22 cellular contexts compared by ENCODE assay signal in the genomic region with DNA sequence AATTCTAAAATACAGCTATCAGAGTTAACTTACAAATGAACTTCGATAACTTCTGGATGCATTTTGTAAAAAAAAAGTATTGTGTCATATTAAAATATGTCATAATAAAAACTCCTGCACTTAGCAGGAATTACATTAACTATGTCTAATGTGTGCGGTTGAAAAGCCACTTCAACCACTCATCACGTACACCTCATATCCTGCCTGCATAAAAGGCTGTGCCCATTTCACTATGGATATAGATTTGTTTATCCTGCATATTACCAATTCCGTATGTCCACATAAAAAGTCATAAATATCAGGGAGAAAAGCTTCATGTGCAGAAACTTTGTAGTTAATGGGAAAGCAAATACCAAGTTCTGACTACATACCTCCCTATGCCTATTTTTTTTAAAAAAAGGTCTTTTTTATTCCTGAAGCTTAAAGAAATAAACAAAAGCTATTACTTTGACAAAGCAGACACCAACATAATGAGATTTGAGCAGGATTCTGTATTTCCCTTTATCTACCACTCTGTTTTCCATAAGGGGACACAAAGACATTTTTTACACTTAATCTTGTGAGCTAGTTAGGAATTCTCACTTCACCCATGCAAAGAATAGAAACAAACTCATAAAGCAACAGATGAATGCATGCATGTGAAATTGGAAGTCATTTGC.
DNase-seq lines count a peak whose midpoint lies in the region; ATAC-seq and TF ChIP-seq lines count a peak whose summit lies in the region.
"Had no signal": no experiment of that assay in that cellular context is flagged by ENCODE, and none has a peak within 500 bp of the region (broad histone marks: within the 10 kb centered on the region; RNA-seq: fewer than 3 reads in every experiment).

No MANE protein-coding gene starts in this region.

- no peaks in the 10 kb centered on the region for H3K79me1 ChIP-seq in IMR-90 (ENCODE audit: low read depth in 1 of 2, low read length in 2 of 2)

- no peak overlapping the region for H3K18ac ChIP-seq in IMR-90 (ENCODE audit: low read depth, low read length)

- TF ChIP-seq RAD21 in IMR-90 (IDR thresholded peaks at IDR 0.05; ENCODE audit: low read length), result no peak

- H3K4me2 ChIP-seq in IMR-90 (ENCODE audit: low read depth, low read length), result no peak overlapping the region
- H3K4me2 ChIP-seq: BLaER1 treated with 17β-estradiol and CSF1 and Interleukin-3, amounts not matched to agents 10 nM and 100 nM had no signal

- no peak overlapping the region for H3K27ac ChIP-seq in IMR-90 (ENCODE audit: insufficient read depth, low read length)
- H3K27ac ChIP-seq: BLaER1 treated with 17β-estradiol and CSF1 and Interleukin-3, amounts not matched to agents 10 nM and 100 nM had no signal

- H4K91ac ChIP-seq in IMR-90 (ENCODE audit: insufficient read depth, low read depth, low read length), result no peak overlapping the region

- H3K4me3 ChIP-seq in IMR-90 (ENCODE audit: insufficient read depth, low read depth, low read length), result no peak overlapping the region
- H3K4me3 ChIP-seq: BLaER1 treated with 17β-estradiol and CSF1 and Interleukin-3, amounts not matched to agents 10 nM and 100 nM had no signal

- dilution Hi-C loops in IMR-90 (cut with HindIII; ENCODE audit: low sequenced_read_pairs, unreplicated experiment), result no loop called here

- no peaks in the 10 kb centered on the region; the same call in 1 of the 2 replicates for H3K4me1 ChIP-seq in IMR-90 (ENCODE audit: control insufficient read depth, insufficient read depth, low read length)

- no peak overlapping the region for H3K9ac ChIP-seq in IMR-90 (ENCODE audit: low read depth, low read length)
- H3K9ac ChIP-seq: BLaER1 treated with 17β-estradiol and CSF1 and Interleukin-3, amounts not matched to agents 10 nM and 100 nM had no signal

- no CpG with 5 or more reads among the region's 4 CpGs for WGBS in IMR-90 (ENCODE audit: extremely low coverage in 2 of 2, insufficient read length in 1 of 2), 2 experiments

- no peak overlapping the region for H4K5ac ChIP-seq in IMR-90 (ENCODE audit: low read depth, low read length)

- DNase-seq in NCI-H1436 (lab: John Stamatoyannopoulos, UW) (peak; percentile 20), NCI-H1436 treated with DMSO at 0.1 percent for 48 hours (lab: John Stamatoyannopoulos, UW) (no peak), IMR-90 (peak; percentile 19), NCI-H748 treated with DMSO at 0.1 percent for 48 hours (lab: John Stamatoyannopoulos, UW) (peak; percentile 43), T1000 (lab: John Stamatoyannopoulos, UW) (no peak), middle frontal gyrus (ENCODE audit: extremely low spot score, low spot score) (no peak)
- DNase-seq in activated CD8-positive, alpha-beta T cell treated with anti-CD3 and anti-CD28 coated beads, Interleukin-2, amount 10 ng/mL, durations not matched to agents 7 days and 5 days, result no peak
- DNase-seq: 8988T; CD8-positive, alpha-beta T cell; EL; HFFc6; KG1; NCI-H1092; NCI-H146; NCI-H2081; NCI-H446 treated with DMSO at 0.1 percent for 48 hours; NCI-H774; OCI-M1; Right ventricle myocardium superior had no signal

- H2BK120ac ChIP-seq in IMR-90 (ENCODE audit: low read depth, low read length), result no peak overlapping the region

- no peak overlapping the region for H3K23ac ChIP-seq in IMR-90 (ENCODE audit: low read depth, low read length)

- CTCF ChIA-PET in IMR-90 (lab: Yijun Ruan, JAX), result interaction anchor here (1.0 to 1.4 kb wide), 2 partner anchors 339 to 509 kb away, joined by 3 to 6 read pairs; no protein-coding TSS in a partner anchor
- CTCF ChIA-PET in activated CD8-positive, alpha-beta T cell treated with anti-CD3 and anti-CD28 coated beads, Interleukin-2, amount 10 ng/mL, durations not matched to agents 7 days and 5 days (lab: Charles Lee), result no interaction called here

- no peak overlapping the region for H3K4me3 Mint-ChIP-seq in activated CD8-positive, alpha-beta T cell treated with anti-CD3 and anti-CD28 coated beads, Interleukin-2, amount 10 ng/mL, durations not matched to agents 7 days and 5 days
- H3K4me3 Mint-ChIP-seq: CD8-positive, alpha-beta T cell; HFFc6 had no signal

- H3K27me3 ChIP-seq in IMR-90 (ENCODE audit: control insufficient read depth, insufficient read depth, low read length), result no peaks in the 10 kb centered on the region
- H3K27me3 ChIP-seq: BLaER1 treated with 17β-estradiol and CSF1 and Interleukin-3, amounts not matched to agents 10 nM and 100 nM had no signal

- H3K56ac ChIP-seq in IMR-90 (ENCODE audit: extremely low read depth, insufficient read depth, low read length), result no peak overlapping the region

- no peak overlapping the region for H2BK5ac ChIP-seq in IMR-90 (ENCODE audit: low read depth, low read length, poor library complexity, severe bottlenecking)

- no peak overlapping the region for H2AFZ ChIP-seq in IMR-90 (replicated peaks; ENCODE audit: low read length, poor library complexity)

- BruUV-seq in IMR-90 (replicated peaks; lab: Mats Ljungman, UMichigan), result no TSS peak

- intact Hi-C loops in IMR-90 (cut with micrococcal nuclease), result no loop called here

- H3K4ac ChIP-seq in IMR-90 (ENCODE audit: low read depth, low read length), result no peak overlapping the region

- H3K9me3 ChIP-seq in IMR-90 (ENCODE audit: control insufficient read depth, insufficient read depth, low read length), result no peaks in the 10 kb centered on the region
- H3K9me3 ChIP-seq: BLaER1 treated with 17β-estradiol and CSF1 and Interleukin-3, amounts not matched to agents 10 nM and 100 nM had no signal

- ATAC-seq in IMR-90 (ENCODE audit: low read depth) (no peak), GM18907 (IDR thresholded peaks at IDR 0.05; ENCODE audit: unreplicated experiment) (no peak)
- ATAC-seq in activated CD8-positive, alpha-beta T cell treated with anti-CD3 and anti-CD28 coated beads, Interleukin-2, amount 10 ng/mL, durations not matched to agents 7 days and 5 days, result no peak
- ATAC-seq: CD8-positive, alpha-beta T cell; HepG2 had no signal

- no peak for TF ChIP-seq POLR2A in IMR-90 (IDR thresholded peaks at IDR 0.05; ENCODE audit: low read depth, low read length)

- no peaks in the 10 kb centered on the region for H3K36me3 ChIP-seq in IMR-90 (ENCODE audit: control insufficient read depth, insufficient read depth, low read length)
- H3K36me3 ChIP-seq: BLaER1 treated with 17β-estradiol and CSF1 and Interleukin-3, amounts not matched to agents 10 nM and 100 nM had no signal

- H2AK5ac ChIP-seq in IMR-90 (ENCODE audit: low read depth, low read length), result no peak overlapping the region

- H4K20me1 ChIP-seq in IMR-90 (ENCODE audit: insufficient read depth, low read length), result no peaks in the 10 kb centered on the region
- H4K20me1 ChIP-seq: BLaER1 treated with 17β-estradiol and CSF1 and Interleukin-3, amounts not matched to agents 10 nM and 100 nM had no signal

- TF ChIP-seq CTCF in IMR-90 (conservative IDR thresholded peaks at IDR 0.05; ENCODE audit: low read depth, low read length), result no peak

- H3K4me1 Mint-ChIP-seq in activated CD8-positive, alpha-beta T cell treated with anti-CD3 and anti-CD28 coated beads, Interleukin-2, amount 10 ng/mL, durations not matched to agents 7 days and 5 days (ENCODE audit: low read depth), result no peaks in the 10 kb centered on the region

- no peak overlapping the region for H4K8ac ChIP-seq in IMR-90 (ENCODE audit: low read depth in 2 of 2, low read length in 2 of 2)

- POLR2A ChIA-PET in IMR-90 (lab: Charles Lee; ENCODE audit: unreplicated experiment), result no interaction called here
- POLR2A ChIA-PET in activated CD8-positive, alpha-beta T cell treated with anti-CD3 and anti-CD28 coated beads, Interleukin-2, amount 10 ng/mL, durations not matched to agents 7 days and 5 days (lab: Charles Lee), result no interaction called here

- H3K36me3 Mint-ChIP-seq in activated CD8-positive, alpha-beta T cell treated with anti-CD3 and anti-CD28 coated beads, Interleukin-2, amount 10 ng/mL, durations not matched to agents 7 days and 5 days (ENCODE audit: low read depth), result no peaks in the 10 kb centered on the region
- H3K36me3 Mint-ChIP-seq: CD8-positive, alpha-beta T cell had no signal

- H3K14ac ChIP-seq in IMR-90 (replicated peaks; ENCODE audit: low read depth, low read length), result no peak overlapping the region

- no peak overlapping the region for H2AK9ac ChIP-seq in IMR-90 (replicated peaks; ENCODE audit: low read depth, low read length, poor library complexity)

- in situ Hi-C loops in IMR-90 (cut with MboI; ENCODE audit: low sequenced_read_pairs), result no loop called here

- H3K27me3 Mint-ChIP-seq in activated CD8-positive, alpha-beta T cell treated with anti-CD3 and anti-CD28 coated beads, Interleukin-2, amount 10 ng/mL, durations not matched to agents 7 days and 5 days (ENCODE audit: low read depth), result no peaks in the 10 kb centered on the region

- no peak overlapping the region for H2BK15ac ChIP-seq in IMR-90 (ENCODE audit: low read depth, low read length)

- H3K9me3 Mint-ChIP-seq in activated CD8-positive, alpha-beta T cell treated with anti-CD3 and anti-CD28 coated beads, Interleukin-2, amount 10 ng/mL, durations not matched to agents 7 days and 5 days (ENCODE audit: insufficient read depth), result no peaks in the 10 kb centered on the region
- H3K9me3 Mint-ChIP-seq: CD8-positive, alpha-beta T cell; HFFc6 had no signal

- no peak overlapping the region for H3K27ac Mint-ChIP-seq in activated CD8-positive, alpha-beta T cell treated with anti-CD3 and anti-CD28 coated beads, Interleukin-2, amount 10 ng/mL, durations not matched to agents 7 days and 5 days
- H3K27ac Mint-ChIP-seq: CD8-positive, alpha-beta T cell; HFFc6 had no signal

- H2BK20ac ChIP-seq in IMR-90 (ENCODE audit: low read depth, low read length), result no peak overlapping the region

- no peaks in the 10 kb centered on the region for H3K9me1 ChIP-seq in IMR-90 (ENCODE audit: insufficient read depth, low read length)

TF ChIP-seq in IMR-90, 13 proteins besides CTCF, POLR2A, EP300 and RAD21 (continues in another document):
- TF ChIP-seq RCOR1 (IDR thresholded peaks at IDR 0.05; ENCODE audit: insufficient replicate concordance, low read length), result no peak
- no peak for TF ChIP-seq NFE2L2 (IDR thresholded peaks at IDR 0.05; ENCODE audit: low read depth, low read length)
- TF ChIP-seq MAFK (IDR thresholded peaks at IDR 0.05; ENCODE audit: low read depth, low read length), result no peak
- TF ChIP-seq FOS (IDR thresholded peaks at IDR 0.05; ENCODE audit: low read depth, low read length), result no peak
- TF ChIP-seq MAZ (IDR thresholded peaks at IDR 0.05; ENCODE audit: borderline replicate concordance, low read depth, low read length), result no peak
- TF ChIP-seq, protein P1, sequence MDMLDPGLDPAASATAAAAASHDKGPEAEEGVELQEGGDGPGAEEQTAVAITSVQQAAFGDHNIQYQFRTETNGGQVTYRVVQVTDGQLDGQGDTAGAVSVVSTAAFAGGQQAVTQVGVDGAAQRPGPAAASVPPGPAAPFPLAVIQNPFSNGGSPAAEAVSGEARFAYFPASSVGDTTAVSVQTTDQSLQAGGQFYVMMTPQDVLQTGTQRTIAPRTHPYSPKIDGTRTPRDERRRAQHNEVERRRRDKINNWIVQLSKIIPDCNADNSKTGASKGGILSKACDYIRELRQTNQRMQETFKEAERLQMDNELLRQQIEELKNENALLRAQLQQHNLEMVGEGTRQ (IDR thresholded peaks at IDR 0.05; ENCODE audit: low read depth, low read length), result no peak
- TF ChIP-seq RFX5 (IDR thresholded peaks at IDR 0.05; ENCODE audit: low read depth, low read length), result no peak
- no peak for TF ChIP-seq BHLHE40 (IDR thresholded peaks at IDR 0.05; ENCODE audit: low read depth, low read length)
- TF ChIP-seq CEBPB (IDR thresholded peaks at IDR 0.05; ENCODE audit: low read depth, low read length), result no peak

Comparison
In these comparisons a context has a peak if more than half of its experiments do, and no peak if none do; other contexts are left out.
1. DNase-seq: peak in NCI-H1436 (single experiment), IMR-90 (single experiment) and NCI-H748 treated with DMSO at 0.1 percent for 48 hours (single experiment); none in NCI-H1436 treated with DMSO at 0.1 percent for 48 hours (single experiment), T1000 (single experiment), middle frontal gyrus (single experiment) and activated CD8-positive, alpha-beta T cell treated with anti-CD3 and anti-CD28 coated beads, Interleukin-2, amount 10 ng/mL, durations not matched to agents 7 days and 5 days (single experiment).